In genomic region chr14:34059925-34060746, GRCh38 we compare ENCODE assay signal across 9 cellular contexts.
DNase-seq lines count a peak whose midpoint lies in the region; ATAC-seq and TF ChIP-seq lines count a peak whose summit lies in the region.
"Had no signal": no experiment of that assay in that cellular context is flagged by ENCODE, and none has a peak within 500 bp of the region (broad histone marks: within the 10 kb centered on the region; RNA-seq: fewer than 3 reads in every experiment).

No MANE protein-coding gene starts in this region.

- peak overlapping the region; percentile 75 for H2BK120ac ChIP-seq in neuronal stem cell (ENCODE audit: low read depth, low read length)

- peak; percentile 58 for DNase-seq in CD14-positive monocyte (ENCODE audit: low spot score)
- peak in 2 of 3 donors; percentile 88 to 94 for DNase-seq in Peyer's patch
- peak; percentile 75 for DNase-seq in activated naive CD4-positive, alpha-beta T cell treated with anti-CD3 and anti-CD28 coated beads, Interleukin-2, amount 10 ng/mL, durations not matched to agents 7 days and 5 days
- DNase-seq in glomerular visceral epithelial cell (ENCODE audit: extremely low spot score), result peak; percentile 73
- DNase-seq in neuronal stem cell (ENCODE audit: low spot score), result peak; percentile 66

- peaks cover 15% of the 10 kb centered on the region for H3K4me1 Mint-ChIP-seq in CD14-positive monocyte
- H3K4me1 Mint-ChIP-seq in activated naive CD4-positive, alpha-beta T cell treated with anti-CD3 and anti-CD28 coated beads, Interleukin-2, amount 10 ng/mL, durations not matched to agents 7 days and 5 days, result peaks cover 37% of the 10 kb centered on the region

- TF ChIP-seq CTCF in CD14-positive monocyte (IDR thresholded peaks at IDR 0.05), result peak; percentile 19
- peak in 3 of 6 experiments; percentile 46 to 58 (median 50) for TF ChIP-seq CTCF in Peyer's patch (IDR thresholded peaks at IDR 0.05)

- peak overlapping the region; percentile 97 for H2AFZ ChIP-seq in neuronal stem cell (ENCODE audit: low read length)

- H3K9me3 ChIP-seq in Peyer's patch (no peaks in the 10 kb centered on the region), neuronal stem cell (replicated peaks in 1 of 2; ENCODE audit: control insufficient read depth in 2 of 2, insufficient read depth in 1 of 2, low read depth in 1 of 2, low read length in 2 of 2) (no peaks in the 10 kb centered on the region), thymus (ENCODE audit: control insufficient read depth) (no peaks in the 10 kb centered on the region)

- H3K36me3 ChIP-seq in Peyer's patch, result no peaks in the 10 kb centered on the region
- no peaks in the 10 kb centered on the region for H3K36me3 ChIP-seq in neuronal stem cell (replicated peaks in 1 of 2; ENCODE audit: control insufficient read depth in 2 of 2, insufficient read depth in 2 of 2, low read length in 2 of 2)
- H3K36me3 ChIP-seq in thymus (ENCODE audit: control insufficient read depth, insufficient read depth), result no peaks in the 10 kb centered on the region

- peak overlapping the region; percentile 97 for H2BK15ac ChIP-seq in neuronal stem cell (ENCODE audit: low read length)

- peaks cover 0 to 4% (median 0%) of the 10 kb centered on the region in 7 donors for H3K9me3 Mint-ChIP-seq in CD14-positive monocyte
- H3K9me3 Mint-ChIP-seq in activated naive CD4-positive, alpha-beta T cell treated with anti-CD3 and anti-CD28 coated beads, Interleukin-2, amount 10 ng/mL, durations not matched to agents 7 days and 5 days, result no peaks in the 10 kb centered on the region

- no peaks in the 10 kb centered on the region for H3K79me1 ChIP-seq in neuronal stem cell (ENCODE audit: low read depth, low read length)

- peak; percentile 61 to 80 for TF ChIP-seq POLR2A in Peyer's patch (IDR thresholded peaks at IDR 0.05)

- H3K4me3 ChIP-seq in Peyer's patch, result peak overlapping the region; percentile 44 to 62 (median 50)
- H3K4me3 ChIP-seq in neuronal stem cell (ENCODE audit: low read length in 2 of 2), result peak overlapping the region; percentile 47 to 81
- peak overlapping the region; percentile 67 for H3K4me3 ChIP-seq in thymus (ENCODE audit: low read length)
- H3K4me3 ChIP-seq: SK-N-MC had no signal

- H2BK5ac ChIP-seq in neuronal stem cell (ENCODE audit: low read length), result peak overlapping the region; percentile 84

- H3K9ac ChIP-seq in neuronal stem cell (ENCODE audit: low read depth, low read length, poor library complexity), result peak overlapping the region; percentile 85

- peak overlapping the region; percentile 66 for H2BK12ac ChIP-seq in neuronal stem cell (ENCODE audit: low read length)

- peak overlapping the region; percentile 98 for H3K4me3 Mint-ChIP-seq in CD14-positive monocyte
- H3K4me3 Mint-ChIP-seq in activated naive CD4-positive, alpha-beta T cell treated with anti-CD3 and anti-CD28 coated beads, Interleukin-2, amount 10 ng/mL, durations not matched to agents 7 days and 5 days, result peak overlapping the region; percentile 78

- intact Hi-C loops in CD14-positive monocyte (cut with micrococcal nuclease), result no loop called here

- peak overlapping the region; percentile 86 for H4K8ac ChIP-seq in neuronal stem cell (ENCODE audit: low read depth, low read length)

- peak overlapping the region; percentile 59 for H3K23ac ChIP-seq in neuronal stem cell (ENCODE audit: low read depth, low read length, poor library complexity)

- peak overlapping the region; percentile 25 to 93 (median 77) for H3K27ac Mint-ChIP-seq in CD14-positive monocyte
- H3K27ac Mint-ChIP-seq in activated naive CD4-positive, alpha-beta T cell treated with anti-CD3 and anti-CD28 coated beads, Interleukin-2, amount 10 ng/mL, durations not matched to agents 7 days and 5 days, result peak overlapping the region; percentile 88

- H3K4me1 ChIP-seq in Peyer's patch (no peaks in the 10 kb centered on the region), neuronal stem cell (ENCODE audit: control insufficient read depth in 2 of 2, insufficient read depth in 1 of 2, low read depth in 1 of 2, low read length in 2 of 2) (peaks cover 0 to 11% of the 10 kb centered on the region in 2 donors), thymus (ENCODE audit: control insufficient read depth, insufficient read depth, low read length) (no peaks in the 10 kb centered on the region)

- peaks cover 0 to 5% of the 10 kb centered on the region in 2 donors for H3K36me3 Mint-ChIP-seq in CD14-positive monocyte
- H3K36me3 Mint-ChIP-seq in activated naive CD4-positive, alpha-beta T cell treated with anti-CD3 and anti-CD28 coated beads, Interleukin-2, amount 10 ng/mL, durations not matched to agents 7 days and 5 days, result peaks cover 14% of the 10 kb centered on the region

- peak overlapping the region; percentile 75 for H3K4me2 ChIP-seq in neuronal stem cell (ENCODE audit: insufficient read depth, low read length, poor library complexity, severe bottlenecking)

- CTCF ChIA-PET in activated naive CD4-positive, alpha-beta T cell treated with anti-CD3 and anti-CD28 coated beads, Interleukin-2, amount 10 ng/mL, durations not matched to agents 7 days and 5 days (lab: Charles Lee), result interaction anchor here (1.1 to 1.8 kb wide), 5 partner anchors 14 to 212 kb away, joined by 3 to 5 read pairs (median 3); no protein-coding TSS in a partner anchor

- ATAC-seq in GM19025 (IDR thresholded peaks at IDR 0.05; ENCODE audit: low read depth, unreplicated experiment), result peak; percentile 79
- peak; percentile 64 for ATAC-seq in HG03139 (IDR thresholded peaks at IDR 0.05; ENCODE audit: unreplicated experiment)

- peak overlapping the region; percentile 99 for H3K18ac ChIP-seq in neuronal stem cell (ENCODE audit: low read length)

- H3K27me3 ChIP-seq in Peyer's patch (no peaks in the 10 kb centered on the region), neuronal stem cell (ENCODE audit: control insufficient read depth in 3 of 3, insufficient read depth in 3 of 3, low read depth in 1 of 3, low read length in 3 of 3) (peaks cover 0 to 42% (median 0%) of the 10 kb centered on the region in 3 experiments), thymus (ENCODE audit: control insufficient read depth, insufficient read depth) (peaks cover 9% of the 10 kb centered on the region)

- no peak overlapping the region for H2AK5ac ChIP-seq in neuronal stem cell (ENCODE audit: low read depth, low read length)

- H3K27ac ChIP-seq in Peyer's patch (peak overlapping the region; percentile 46 to 93 (median 82)), neuronal stem cell (replicated peaks; ENCODE audit: low read length) (no peak overlapping the region), thymus (ENCODE audit: low read depth) (peak overlapping the region; percentile 52)
- H3K27ac ChIP-seq: SK-N-MC had no signal

- H3K4ac ChIP-seq in neuronal stem cell (ENCODE audit: low read length), result no peak overlapping the region

- peaks cover 16 to 26% (median 26%) of the 10 kb centered on the region in 3 donors for H3K27me3 Mint-ChIP-seq in CD14-positive monocyte (ENCODE audit: low read depth in 3 of 3)
- peaks cover 65% of the 10 kb centered on the region for H3K27me3 Mint-ChIP-seq in activated naive CD4-positive, alpha-beta T cell treated with anti-CD3 and anti-CD28 coated beads, Interleukin-2, amount 10 ng/mL, durations not matched to agents 7 days and 5 days

- H3K14ac ChIP-seq in neuronal stem cell (ENCODE audit: low read length), result peak overlapping the region; percentile 85

- peak overlapping the region; percentile 54 for H4K91ac ChIP-seq in neuronal stem cell (ENCODE audit: low read depth, low read length, poor library complexity)

- no CpG with 5 or more reads among the region's 91 CpGs for WGBS in neuronal stem cell (ENCODE audit: extremely low coverage in 2 of 2, insufficient read length in 2 of 2, insufficient replicate concordance in 1 of 2), 2 donors
- WGBS in thymus, result 3% methylated on average over 91 of the region's 91 CpGs
